ENCODE assay signal across 16 cellular contexts in the genomic region with DNA sequence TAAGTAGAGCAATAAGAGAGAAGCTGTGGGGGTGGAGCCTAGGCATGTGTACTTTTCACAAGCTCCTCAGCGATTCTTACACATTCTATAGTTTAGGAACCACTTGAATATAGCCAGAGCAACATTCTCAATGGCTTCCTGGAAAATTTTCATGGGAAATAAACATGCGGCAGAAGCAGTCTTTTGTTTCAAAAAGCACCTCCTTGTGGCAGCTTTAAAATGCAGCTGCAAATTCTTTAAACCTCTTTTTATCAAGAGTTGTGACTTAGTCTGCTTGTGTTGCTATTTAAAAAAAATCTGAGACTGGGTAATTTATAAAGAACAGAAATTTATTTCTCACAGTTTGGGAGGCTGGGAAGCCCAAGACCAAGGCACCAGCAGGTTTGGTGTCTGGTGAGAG. TPM values are rescaled to one million over a fixed set of nuclear protein-coding genes. Genes with fewer than 3 reads are reported as not detected.
A peak's percentile ranks its signal among the peaks of the same experiment; 100 is the strongest.
DNase-seq lines count a peak whose midpoint lies in the region; ATAC-seq and TF ChIP-seq lines count a peak whose summit lies in the region.
"Had no signal": no experiment of that assay in that cellular context is flagged by ENCODE, and none has a peak within 500 bp of the region (broad histone marks: within the 10 kb centered on the region; RNA-seq: fewer than 3 reads in every experiment).

No MANE protein-coding gene starts in this region.

- no peaks in the 10 kb centered on the region for H3K4me1 ChIP-seq in lower lobe of right lung
- H3K4me1 ChIP-seq: uterus had no signal

- intact Hi-C loops in lower lobe of right lung (cut with DNase I) = no loop called here

- H3K4me1 Mint-ChIP-seq in nephron progenitor cell = no peaks in the 10 kb centered on the region
- H3K4me1 Mint-ChIP-seq in activated T-cell treated with anti-CD3 and anti-CD28 coated beads, Interleukin-2, amount 50 U/mL, for 72 hours (ENCODE audit: low read depth) = no peaks in the 10 kb centered on the region

- no peaks in the 10 kb centered on the region for H3K36me3 ChIP-seq in lower lobe of right lung
- H3K36me3 ChIP-seq: uterus had no signal

- H3K36me3 Mint-ChIP-seq in nephron progenitor cell (ENCODE audit: low read depth) = no peaks in the 10 kb centered on the region
- H3K36me3 Mint-ChIP-seq in activated T-cell treated with anti-CD3 and anti-CD28 coated beads, Interleukin-2, amount 50 U/mL, for 72 hours (ENCODE audit: insufficient read depth in 2 of 2) = peaks cover 1 to 4% of the 10 kb centered on the region in 2 donors

- ATAC-seq in lower lobe of right lung = no peak
- no peak for ATAC-seq in activated T-cell treated with anti-CD3 and anti-CD28 coated beads, Interleukin-2, amount 50 U/mL, for 72 hours (replicated peaks in 1 of 2)
- ATAC-seq in GM21717 (IDR thresholded peaks at IDR 0.05; ENCODE audit: unreplicated experiment) = no peak
- no peak for ATAC-seq in GM19463 (IDR thresholded peaks at IDR 0.05; ENCODE audit: unreplicated experiment)
- ATAC-seq: K562 had no signal

- H3K27ac ChIP-seq in lower lobe of right lung = no peak overlapping the region
- H3K27ac ChIP-seq: uterus had no signal

- peak; percentile 34 for TF ChIP-seq CTCF in AG09319 (IDR thresholded peaks at IDR 0.05; ENCODE audit: low read depth, low read length)
- peak; percentile 12 for TF ChIP-seq CTCF in lower lobe of right lung (IDR thresholded peaks at IDR 0.05)
- no peak for TF ChIP-seq CTCF in nephron progenitor cell (IDR thresholded peaks at IDR 0.05)

- H3K27me3 ChIP-seq in lower lobe of right lung (ENCODE audit: low read depth) = peaks cover 18% of the 10 kb centered on the region

- no peak overlapping the region for H3K4me3 Mint-ChIP-seq in nephron progenitor cell
- H3K4me3 Mint-ChIP-seq in activated T-cell treated with anti-CD3 and anti-CD28 coated beads, Interleukin-2, amount 50 U/mL, for 72 hours = no peak overlapping the region
- H3K4me3 Mint-ChIP-seq: activated naive CD4-positive, alpha-beta T cell treated with anti-CD3 and anti-CD28 coated beads for 36 hours had no signal

- H3K27ac Mint-ChIP-seq in nephron progenitor cell = no peak overlapping the region
- H3K27ac Mint-ChIP-seq in activated T-cell treated with anti-CD3 and anti-CD28 coated beads, Interleukin-2, amount 50 U/mL, for 72 hours = no peak overlapping the region
- H3K27ac Mint-ChIP-seq: activated naive CD4-positive, alpha-beta T cell treated with anti-CD3 and anti-CD28 coated beads for 36 hours had no signal

- H3K4me3 ChIP-seq in lower lobe of right lung = no peak overlapping the region
- H3K4me3 ChIP-seq: K562, uterus had no signal

- H3K9me3 ChIP-seq in lower lobe of right lung = no peaks in the 10 kb centered on the region
- H3K9me3 ChIP-seq: uterus had no signal

- peaks cover 40% of the 10 kb centered on the region for H3K27me3 Mint-ChIP-seq in nephron progenitor cell (ENCODE audit: low read depth, poor library complexity)
- H3K27me3 Mint-ChIP-seq in activated T-cell treated with anti-CD3 and anti-CD28 coated beads, Interleukin-2, amount 50 U/mL, for 72 hours (ENCODE audit: low read depth) = peaks cover 47% of the 10 kb centered on the region

- no peak for DNase-seq in AG09319 (ENCODE audit: extremely low read depth, low read depth)
- DNase-seq in Kasumi-1 (lab: John Stamatoyannopoulos, UW) = peak; percentile 0 to 1
- peak; percentile 38 for DNase-seq in dermis blood vessel endothelial cell
- no peak for DNase-seq in lower lobe of right lung
- no peak for DNase-seq in nephron progenitor cell
- no peak for DNase-seq in activated T-cell treated with anti-CD3 and anti-CD28 coated beads, Interleukin-2, amount 50 U/mL, for 72 hours
- DNase-seq: activated naive CD4-positive, alpha-beta T cell treated with anti-CD3 and anti-CD28 coated beads for 36 hours; C1 segment of cervical spinal cord; NCI-H146; SIG-M5; uterus had no signal

- peaks cover 7% of the 10 kb centered on the region for H3K9me3 Mint-ChIP-seq in nephron progenitor cell
- H3K9me3 Mint-ChIP-seq in activated T-cell treated with anti-CD3 and anti-CD28 coated beads, Interleukin-2, amount 50 U/mL, for 72 hours = peaks cover 3 to 4% of the 10 kb centered on the region in 2 donors
- H3K9me3 Mint-ChIP-seq: activated naive CD4-positive, alpha-beta T cell treated with anti-CD3 and anti-CD28 coated beads for 36 hours had no signal

RNA-seq across cellular contexts. Expression of gene NKX2-2, which starts 23.8 kb away (rescaled TPM):
- not detected in 2 replicates for total RNA-seq in dermis blood vessel endothelial cell
- total RNA-seq in lower lobe of right lung = not detected
- not detected for total RNA-seq in activated T-cell treated with anti-CD3 and anti-CD28 coated beads, Interleukin-2, amount 50 U/mL, for 72 hours
- total RNA-seq: activated naive CD4-positive, alpha-beta T cell treated with anti-CD3 and anti-CD28 coated beads for 36 hours; K562; mucosa of gallbladder; pulmonary artery endothelial cell; uterus had no signal

Comparison
In these comparisons a context has a peak if more than half of its experiments do, and no peak if none do; other contexts are left out.
1. DNase-seq: peak in Kasumi-1 (2 of 2) and dermis blood vessel endothelial cell (single experiment); none in AG09319 (single experiment), lower lobe of right lung (single experiment), nephron progenitor cell (single experiment) and activated T-cell treated with anti-CD3 and anti-CD28 coated beads, Interleukin-2, amount 50 U/mL, for 72 hours (0 of 2).